13 cellular contexts compared by ENCODE assay signal in the genomic region with DNA sequence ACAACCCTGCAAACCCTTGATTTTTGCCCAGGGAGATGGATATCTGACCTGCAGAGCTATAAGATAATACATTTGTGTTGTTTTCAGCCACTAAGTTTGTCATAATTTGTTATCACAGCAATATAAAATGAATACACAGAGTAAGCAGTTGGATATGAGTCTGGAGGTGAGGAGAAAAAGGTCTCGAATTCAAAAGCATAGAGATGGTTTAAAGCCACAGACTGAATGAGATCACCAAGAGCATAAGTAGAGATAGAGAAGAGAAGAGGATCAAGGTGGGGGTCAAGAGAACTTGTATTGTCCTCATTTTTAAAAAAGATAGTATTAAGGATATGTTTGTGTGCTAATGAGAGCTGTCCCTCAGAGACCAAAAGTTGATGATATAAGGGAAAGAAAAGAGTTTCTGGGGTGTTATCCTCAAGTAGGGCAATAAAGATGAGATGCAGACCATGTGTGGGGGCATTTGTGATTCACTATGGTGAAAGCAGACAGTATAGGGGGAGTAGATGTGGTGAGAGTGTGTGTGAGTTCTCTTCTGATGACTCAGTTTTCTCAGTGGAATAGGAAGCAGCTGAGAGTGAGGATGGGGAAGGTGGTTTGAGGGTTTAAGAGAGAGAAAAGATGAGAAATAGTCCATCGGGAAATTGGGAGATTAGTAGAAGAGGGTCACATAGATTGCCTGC. TPM values are rescaled to one million over a fixed set of nuclear protein-coding genes. Genes with fewer than 3 reads are reported as not detected.
A peak's percentile ranks its signal among the peaks of the same experiment; 100 is the strongest.
DNase-seq lines count a peak whose midpoint lies in the region; ATAC-seq, FAIRE-seq and TF ChIP-seq lines count a peak whose summit lies in the region.
"Had no signal": no experiment of that assay in that cellular context is flagged by ENCODE, and none has a peak within 500 bp of the region (broad histone marks: within the 10 kb centered on the region; RNA-seq: fewer than 3 reads in every experiment).

No MANE protein-coding gene starts in this region.

- no peak for TF ChIP-seq EP300 in HepG2 (IDR thresholded peaks at IDR 0.05; ENCODE audit: low read depth in 2 of 2, low read length in 2 of 2)
- no peak for TF ChIP-seq EP300 in HepG2 (CRISPR knock-in tag; IDR thresholded peaks at IDR 0.05; ENCODE audit: borderline replicate concordance)

- BruUV-seq in HepG2 (replicated peaks; lab: Mats Ljungman, UMichigan), result no TSS peak

- peak overlapping the region; percentile 29 for H3K27ac Mint-ChIP-seq in activated T-helper 1 cell treated with anti-CD3 and anti-CD28 coated beads, Interleukin-12 subunit alpha, Interleukin-12 subunit beta, Interleukin-2, Interleukin-4 antibody, amounts not matched to agents 30 ng/mL and 10 ng/mL and 1 ng/mL, durations not matched to agents 14 hours and 24 hours and 36 hours
- H3K27ac Mint-ChIP-seq in immature natural killer cell, result peak overlapping the region; percentile 4 to 73 (median 25)
- H3K27ac Mint-ChIP-seq in GM23338, result no peak overlapping the region

- no peak overlapping the region for H3K9ac ChIP-seq in HepG2 (ENCODE audit: insufficient read depth, low read depth, low read length)

- TF ChIP-seq POLR2A in GM12892 (IDR thresholded peaks at IDR 0.05; ENCODE audit: low read depth, low read length) (no peak), HepG2 (IDR thresholded peaks at IDR 0.05; ENCODE audit: insufficient read depth in 1 of 2, low read depth in 2 of 2, low read length in 2 of 2) (no peak)

- H3K79me2 ChIP-seq in HepG2 (ENCODE audit: insufficient read depth, low read length) (peaks cover 17% of the 10 kb centered on the region), GM23338 (replicated peaks; ENCODE audit: insufficient read depth) (no peaks in the 10 kb centered on the region)

- H4K20me1 ChIP-seq in HepG2 (ENCODE audit: insufficient read depth, low read length) (no peaks in the 10 kb centered on the region), GM23338 (replicated peaks; ENCODE audit: insufficient read depth) (no peaks in the 10 kb centered on the region)

- H3K27ac ChIP-seq in ascending aorta (no peak overlapping the region), HepG2 (ENCODE audit: extremely low read length, insufficient read depth, low read length) (no peak overlapping the region), GM23338 (ENCODE audit: low read depth) (no peak overlapping the region)

- peaks cover 28% of the 10 kb centered on the region for H3K36me3 Mint-ChIP-seq in activated T-helper 1 cell treated with anti-CD3 and anti-CD28 coated beads, Interleukin-12 subunit alpha, Interleukin-12 subunit beta, Interleukin-2, Interleukin-4 antibody, amounts not matched to agents 30 ng/mL and 10 ng/mL and 1 ng/mL, durations not matched to agents 14 hours and 24 hours and 36 hours (ENCODE audit: low read depth)
- H3K36me3 Mint-ChIP-seq in immature natural killer cell (no peaks in the 10 kb centered on the region), GM23338 (ENCODE audit: low read depth) (no peaks in the 10 kb centered on the region)

- H3K9me3 ChIP-seq in ascending aorta, result no peaks in the 10 kb centered on the region
- H3K9me3 ChIP-seq in HepG2 (ENCODE audit: low read length), result no peaks in the 10 kb centered on the region
- H3K9me3 ChIP-seq: Caco-2, gastrocnemius medialis had no signal

- no peaks in the 10 kb centered on the region for H3F3A ChIP-seq in GM23338 (replicated peaks; ENCODE audit: low read depth)

- no peak overlapping the region for H3K4me3 Mint-ChIP-seq in activated T-helper 1 cell treated with anti-CD3 and anti-CD28 coated beads, Interleukin-12 subunit alpha, Interleukin-12 subunit beta, Interleukin-2, Interleukin-4 antibody, amounts not matched to agents 30 ng/mL and 10 ng/mL and 1 ng/mL, durations not matched to agents 14 hours and 24 hours and 36 hours
- H3K4me3 Mint-ChIP-seq in immature natural killer cell (no peak overlapping the region), GM23338 (no peak overlapping the region)

- intact Hi-C loops in activated T-helper 1 cell treated with anti-CD3 and anti-CD28 coated beads, Interleukin-12 subunit alpha, Interleukin-12 subunit beta, Interleukin-2, Interleukin-4 antibody, amounts not matched to agents 30 ng/mL and 10 ng/mL and 1 ng/mL, durations not matched to agents 14 hours and 24 hours and 36 hours (cut with micrococcal nuclease), result loop anchor here (1.0 to 5.0 kb wide), 2 partner anchors 31 to 33 kb away; no protein-coding TSS in a partner anchor
- intact Hi-C loops in ascending aorta (cut with DNase I), result loop anchor here (10.0 kb wide), 1 partner anchor 150 kb away; no protein-coding TSS in a partner anchor
- intact Hi-C loops in HepG2 (cut with micrococcal nuclease; ENCODE audit: unreplicated experiment), result no loop called here

- H3K4me3 ChIP-seq in AG10803 (ENCODE audit: low read length), result no peak overlapping the region
- H3K4me3 ChIP-seq in ascending aorta, result no peak overlapping the region
- no peak overlapping the region for H3K4me3 ChIP-seq in HepG2 (replicated peaks in 1 of 3; ENCODE audit: insufficient read depth in 1 of 3, low read depth in 2 of 3, low read length in 3 of 3)
- no peak overlapping the region for H3K4me3 ChIP-seq in GM23338
- H3K4me3 ChIP-seq: gastrocnemius medialis had no signal

- CTCF ChIA-PET in HepG2 (lab: Yijun Ruan, JAX; ENCODE audit: low intra/inter-chr PET ratio, low total read pairs), result no interaction called here

- H3K36me3 ChIP-seq in ascending aorta (no peaks in the 10 kb centered on the region), HepG2 (replicated peaks in 1 of 2; ENCODE audit: control insufficient read depth in 1 of 2, insufficient read depth in 2 of 2, low read length in 2 of 2) (peaks cover 1 to 2% of the 10 kb centered on the region in 2 experiments; a peak in 1 of 5 replicates), GM23338 (ENCODE audit: insufficient read depth) (no peaks in the 10 kb centered on the region)
- H3K36me3 ChIP-seq: gastrocnemius medialis had no signal

- H3K9me2 ChIP-seq in GM23338 (ENCODE audit: insufficient read depth), result peaks cover 12% of the 10 kb centered on the region; the same call in 1 of the 2 replicates

- in situ Hi-C loops in HepG2 (cut with HindIII; ENCODE audit: extremely low pct_ligation_motif_present, low pct_unique_long_range_greater_than_20kb), result no loop called here

- POLR2A ChIA-PET in HepG2 (lab: Yijun Ruan, JAX), result no interaction called here

- H2AFZ ChIP-seq in HepG2 (ENCODE audit: low read length) (no peak overlapping the region), GM23338 (no peak overlapping the region)

- H3K9me3 Mint-ChIP-seq in activated T-helper 1 cell treated with anti-CD3 and anti-CD28 coated beads, Interleukin-12 subunit alpha, Interleukin-12 subunit beta, Interleukin-2, Interleukin-4 antibody, amounts not matched to agents 30 ng/mL and 10 ng/mL and 1 ng/mL, durations not matched to agents 14 hours and 24 hours and 36 hours, result peaks cover 12% of the 10 kb centered on the region
- no peaks in the 10 kb centered on the region for H3K9me3 Mint-ChIP-seq in immature natural killer cell
- no peaks in the 10 kb centered on the region for H3K9me3 Mint-ChIP-seq in GM23338

- no peak overlapping the region for H3K4me2 ChIP-seq in HepG2 (ENCODE audit: low read depth, low read length)
- no peak overlapping the region for H3K4me2 ChIP-seq in GM23338

- H3K27me3 Mint-ChIP-seq in activated T-helper 1 cell treated with anti-CD3 and anti-CD28 coated beads, Interleukin-12 subunit alpha, Interleukin-12 subunit beta, Interleukin-2, Interleukin-4 antibody, amounts not matched to agents 30 ng/mL and 10 ng/mL and 1 ng/mL, durations not matched to agents 14 hours and 24 hours and 36 hours (ENCODE audit: insufficient read depth), result no peaks in the 10 kb centered on the region
- peaks cover 2 to 3% (median 3%) of the 10 kb centered on the region in 3 donors for H3K27me3 Mint-ChIP-seq in immature natural killer cell (ENCODE audit: low read depth in 3 of 3)
- H3K27me3 Mint-ChIP-seq in GM23338 (ENCODE audit: insufficient read depth, low read depth, poor library complexity), result peaks cover 1% of the 10 kb centered on the region

- TF ChIP-seq RAD21 in HepG2 (CRISPR knock-in tag; IDR thresholded peaks at IDR 0.05), result no peak

- DNase-seq in AG10803 (ENCODE audit: low read depth), result peak; percentile 67
- DNase-seq in GM12892 (ENCODE audit: insufficient read length), result no peak
- no peak for DNase-seq in activated T-helper 1 cell treated with anti-CD3 and anti-CD28 coated beads, Interleukin-12 subunit alpha, Interleukin-12 subunit beta, Interleukin-2, Interleukin-4 antibody, amounts not matched to agents 30 ng/mL and 10 ng/mL and 1 ng/mL, durations not matched to agents 14 hours and 24 hours and 36 hours (ENCODE audit: low spot score)
- DNase-seq in immature natural killer cell, result peak in 1 of 3 donors; percentile 6
- no peak for DNase-seq in ascending aorta (ENCODE audit: low spot score in 2 of 2)
- no peak for DNase-seq in amygdala (lab: John Stamatoyannopoulos, UW)
- no peak for DNase-seq in HepG2 (ENCODE audit: low spot score)
- no peak for DNase-seq in GM23338 (ENCODE audit: low spot score)
- DNase-seq: activated CD4-positive, CD25-positive, alpha-beta regulatory T cell treated with anti-CD3 and anti-CD28 coated beads, Interleukin-2, amount 50 U/mL, for 72 hours; Caco-2; gastrocnemius medialis; NCI-H2171; retina had no signal

- H3K27me3 ChIP-seq in ascending aorta (no peaks in the 10 kb centered on the region), HepG2 (ENCODE audit: control insufficient read depth in 1 of 2, insufficient read depth in 2 of 2, low read length in 2 of 2) (no peaks in the 10 kb centered on the region), GM23338 (ENCODE audit: insufficient read depth) (no peaks in the 10 kb centered on the region)
- H3K27me3 ChIP-seq: gastrocnemius medialis had no signal

- H3K4me1 Mint-ChIP-seq in activated T-helper 1 cell treated with anti-CD3 and anti-CD28 coated beads, Interleukin-12 subunit alpha, Interleukin-12 subunit beta, Interleukin-2, Interleukin-4 antibody, amounts not matched to agents 30 ng/mL and 10 ng/mL and 1 ng/mL, durations not matched to agents 14 hours and 24 hours and 36 hours (ENCODE audit: low read depth), result peaks cover 72% of the 10 kb centered on the region
- H3K4me1 Mint-ChIP-seq in immature natural killer cell (peaks cover 49 to 71% of the 10 kb centered on the region in 2 donors), GM23338 (no peaks in the 10 kb centered on the region)

- FAIRE-seq in GM12892 (lab: Jason Lieb, UNC) (peak; percentile 82), HepG2 (lab: Jason Lieb, UNC) (no peak)

- TF ChIP-seq CTCF in AG10803 (conservative IDR thresholded peaks at IDR 0.05; ENCODE audit: low read length) (no peak), ascending aorta (IDR thresholded peaks at IDR 0.05) (no peak), HepG2 (CRISPR knock-in tag; IDR thresholded peaks at IDR 0.05) (no peak), GM23338 (conservative IDR thresholded peaks at IDR 0.05; ENCODE audit: low read depth in 2 of 2) (no peak)

- H3K4me1 ChIP-seq in ascending aorta (peaks cover under 1 to 45% of the 10 kb centered on the region in 2 donors), HepG2 (ENCODE audit: insufficient read depth, low read length) (peaks cover 11% of the 10 kb centered on the region), GM23338 (ENCODE audit: insufficient read depth) (no peaks in the 10 kb centered on the region)
- H3K4me1 ChIP-seq: Caco-2 had no signal

- 100% methylated on average over 2 of the region's 2 CpGs for WGBS in HepG2 (ENCODE audit: low lambda C conversion rate)

- ATAC-seq in HepG2 (no peak), GM23338 (no peak)
- ATAC-seq: gastrocnemius medialis had no signal

RNA-seq across cellular contexts. Expression of a gene that starts 25.8 kb away (rescaled TPM):
- 40.8 TPM for polyA plus RNA-seq in GM12892 (2012; ENCODE audit: missing spikeins)
- total RNA-seq in activated T-helper 1 cell treated with anti-CD3 and anti-CD28 coated beads, Interleukin-12 subunit alpha, Interleukin-12 subunit beta, Interleukin-2, Interleukin-4 antibody, amounts not matched to agents 30 ng/mL and 10 ng/mL and 1 ng/mL, durations not matched to agents 14 hours and 24 hours and 36 hours, result 51.7 TPM in 2 replicates
- polyA plus RNA-seq in immature natural killer cell (10 to 100 TPM; 46.2 to 54.8 (median 53.5) TPM), HepG2 (2011; rRNA removed) (98.8 and 138 TPM in 2 replicates), GM23338 (2016; fragmentation: Nextera tagmentation; extraction: Ambion mirVana) (8.7 and 9.0 TPM in 2 replicates)
- total RNA-seq in ascending aorta (39.8 TPM), HepG2 (2016; rRNA removed; fragmentation: Illumina TruSeq; extraction: Trizol) (61.3 and 74.8 TPM in 2 replicates)
- total RNA-seq in HepG2 (2016; cell fraction: cytosol; rRNA removed; fragmentation: Illumina TruSeq; extraction: Trizol; ENCODE audit: low read depth), result 88.0 and 95.6 TPM in 2 replicates
- total RNA-seq in HepG2 (2016; cell fraction: insoluble cytoplasmic fraction; rRNA removed; fragmentation: Illumina TruSeq; extraction: Trizol), result 58.9 and 64.6 TPM in 2 replicates
- total RNA-seq in HepG2 (2016; cell fraction: membrane; rRNA removed; fragmentation: Illumina TruSeq; extraction: Trizol), result 128 and 129 TPM in 2 replicates
- 59.7 and 63.0 TPM in 2 replicates for total RNA-seq in HepG2 (2016; cell fraction: nucleus; rRNA removed; fragmentation: Illumina TruSeq; extraction: Trizol)
- polyA plus RNA-seq in HepG2 (2011; cell fraction: cytosol; rRNA removed), result 83.2 and 123 TPM in 2 replicates
- 41.6 and 47.7 TPM in 2 replicates for polyA plus RNA-seq in HepG2 (2011; cell fraction: nucleus; rRNA removed)
- polyA plus RNA-seq in HepG2 (2012), result 90.8 and 126 TPM in 2 replicates
- 395 and 447 TPM in 2 replicates for polyA plus RNA-seq in HepG2 (2016; cell fraction: cytosol; fragmentation: Illumina TruSeq; extraction: Trizol; ENCODE audit: low read depth)
- 136 and 158 TPM in 2 replicates for polyA plus RNA-seq in HepG2 (2016; cell fraction: insoluble cytoplasmic fraction; fragmentation: Illumina TruSeq; extraction: Trizol; ENCODE audit: low read depth)
- polyA plus RNA-seq in HepG2 (2016; cell fraction: membrane; fragmentation: Illumina TruSeq; extraction: Trizol; ENCODE audit: low read depth), result 409 and 421 TPM in 2 replicates
- polyA plus RNA-seq in HepG2 (2016; cell fraction: nucleus; fragmentation: Illumina TruSeq; extraction: Trizol; ENCODE audit: insufficient read depth, low read depth), result 99.0 and 111 TPM in 2 replicates
- 25.3 and 38.9 TPM in 2 replicates for polyA minus RNA-seq in HepG2 (2011; rRNA and poly(A)+ RNA removed; ENCODE audit: low replicate concordance)
- 45.0 and 50.5 TPM in 2 replicates for polyA minus RNA-seq in HepG2 (2011; cell fraction: cytosol; rRNA and poly(A)+ RNA removed)
- polyA minus RNA-seq in HepG2 (2011; cell fraction: nucleus; rRNA and poly(A)+ RNA removed), result 114 and 122 TPM in 2 replicates
- total RNA-seq in GM23338 (2014; rRNA removed; shearing (Covaris generic)), result 6.5 and 7.7 TPM in 2 replicates
